Comparison of ENCODE assay signal across 11 cellular contexts in the genomic region with DNA sequence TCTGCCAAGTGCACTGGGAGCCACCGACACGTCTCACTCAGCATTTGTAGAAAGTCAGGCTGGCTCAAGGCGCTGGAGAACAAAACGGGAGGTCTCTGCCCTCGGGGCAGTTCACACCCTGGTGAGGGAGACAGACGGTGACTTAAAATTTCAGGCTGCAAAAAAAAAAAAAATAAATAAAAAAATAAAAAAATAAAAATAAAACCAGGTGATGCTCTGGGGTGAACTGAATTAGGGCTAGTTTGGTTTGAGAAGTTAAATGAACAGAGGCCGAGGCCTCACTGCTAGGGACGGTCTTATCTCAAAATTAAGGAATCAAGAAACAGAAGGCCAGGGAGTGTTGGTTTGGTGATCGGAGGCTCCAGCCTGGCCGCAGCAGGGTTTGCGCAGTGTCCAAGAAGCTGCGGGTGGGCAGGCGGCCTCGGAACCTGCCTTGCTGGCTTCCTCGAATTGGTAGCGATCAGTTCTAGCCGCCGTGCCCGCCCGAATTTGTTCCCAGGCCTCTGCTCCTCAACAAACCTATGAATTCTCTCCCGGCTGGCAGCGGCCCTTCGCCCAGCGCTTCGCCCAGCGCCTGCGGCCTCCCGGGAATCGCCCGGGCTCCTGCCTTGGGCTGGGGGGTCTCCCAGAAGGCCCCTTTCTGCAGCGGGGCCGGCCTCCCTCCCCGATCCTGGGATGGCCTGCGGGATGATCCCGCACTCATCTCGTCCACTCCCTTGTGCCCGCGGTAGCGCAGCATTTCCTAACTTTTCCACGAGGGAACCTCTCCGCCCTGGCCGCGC. TPM values are rescaled to one million over a fixed set of nuclear protein-coding genes. Genes with fewer than 3 reads are reported as not detected.
DNase-seq lines count a peak whose midpoint lies in the region; ATAC-seq and TF ChIP-seq lines count a peak whose summit lies in the region.
"Had no signal": no experiment of that assay in that cellular context is flagged by ENCODE, and none has a peak within 500 bp of the region (broad histone marks: within the 10 kb centered on the region; RNA-seq: fewer than 3 reads in every experiment).

No MANE protein-coding gene starts in this region.

- H3K4me3 Mint-ChIP-seq in activated CD4-positive, alpha-beta T cell treated with anti-CD3 and anti-CD28 coated beads for 36 hours = peak overlapping the region; percentile 33
- H3K4me3 Mint-ChIP-seq in glutamatergic neuron (ENCODE audit: unreplicated experiment) = peak overlapping the region; percentile 30

- H3K9ac ChIP-seq in NT2/D1 (ENCODE audit: insufficient read length, low read depth) = no peak overlapping the region

- peaks cover 87% of the 10 kb centered on the region for H3K27me3 Mint-ChIP-seq in activated CD4-positive, alpha-beta T cell treated with anti-CD3 and anti-CD28 coated beads for 36 hours
- H3K27me3 Mint-ChIP-seq in glutamatergic neuron (ENCODE audit: unreplicated experiment) = peaks cover 53% of the 10 kb centered on the region

- H3K4me3 ChIP-seq in NT2/D1 (ENCODE audit: insufficient read length, low read depth) = peak overlapping the region; percentile 21
- peak overlapping the region; percentile 41 for H3K4me3 ChIP-seq in psoas muscle

- H3K27me3 ChIP-seq in NT2/D1 (ENCODE audit: insufficient read depth, insufficient read length) (peaks cover 96% of the 10 kb centered on the region), psoas muscle (ENCODE audit: insufficient read depth in 3 of 3, low read length in 2 of 3) (peaks cover 4 to 100% (median 61%) of the 10 kb centered on the region in 3 donors)

- H3K4me1 ChIP-seq in NT2/D1 (ENCODE audit: insufficient read depth, insufficient read length) = peaks cover 5% of the 10 kb centered on the region
- H3K4me1 ChIP-seq in psoas muscle = peaks cover 19% of the 10 kb centered on the region

- no peak overlapping the region for H3K27ac Mint-ChIP-seq in activated CD4-positive, alpha-beta T cell treated with anti-CD3 and anti-CD28 coated beads for 36 hours
- peak overlapping the region; percentile 48 for H3K27ac Mint-ChIP-seq in glutamatergic neuron (ENCODE audit: unreplicated experiment)

- ATAC-seq in activated CD4-positive, alpha-beta T cell treated with anti-CD3 and anti-CD28 coated beads for 36 hours = no peak
- no peak for ATAC-seq in psoas muscle

- H3K9me3 ChIP-seq in NT2/D1 (ENCODE audit: insufficient read depth, low read length) = no peaks in the 10 kb centered on the region
- H3K9me3 ChIP-seq in psoas muscle = no peaks in the 10 kb centered on the region

- H3K9me3 Mint-ChIP-seq in activated CD4-positive, alpha-beta T cell treated with anti-CD3 and anti-CD28 coated beads for 36 hours (ENCODE audit: low read depth) = no peaks in the 10 kb centered on the region
- H3K9me3 Mint-ChIP-seq in glutamatergic neuron (ENCODE audit: unreplicated experiment) = peaks cover 18% of the 10 kb centered on the region

- TF ChIP-seq CTCF in glutamatergic neuron (IDR thresholded peaks at IDR 0.05; ENCODE audit: partially characterized antibody, unreplicated experiment) (no peak), psoas muscle (IDR thresholded peaks at IDR 0.05) (no peak), GM10248 (IDR thresholded peaks at IDR 0.05; ENCODE audit: control extremely low read depth, extremely low read depth, low read depth, missing control alignments) (no peak)

- intact Hi-C loops in activated CD4-positive, alpha-beta T cell treated with anti-CD3 and anti-CD28 coated beads for 36 hours (cut with DNase I, micrococcal nuclease) = loop anchor here in 1 of 2 experiments (1.0 to 5.0 kb wide), 2 partner anchors 94 to 1921 kb away; no protein-coding TSS in a partner anchor
- intact Hi-C loops in psoas muscle (cut with DNase I) = no loop called here

- POLR2A ChIA-PET in activated CD4-positive, alpha-beta T cell treated with anti-CD3 and anti-CD28 coated beads for 36 hours (lab: Charles Lee) = no interaction called here
- POLR2A ChIA-PET in GM10248 (lab: Yijun Ruan, JAX) = no interaction called here

- no peak for DNase-seq in activated CD4-positive, alpha-beta T cell treated with anti-CD3 and anti-CD28 coated beads for 36 hours
- DNase-seq in activated CD4-positive, alpha-beta T cell treated with anti-CD3 and anti-CD28 coated beads for 4 hours = no peak
- no peak for DNase-seq in NT2/D1 (ENCODE audit: low read depth, low spot score)
- no peak for DNase-seq in glutamatergic neuron
- no peak for DNase-seq in psoas muscle
- DNase-seq in stimulated activated naive CD4-positive, alpha-beta T cell treated with Interleukin-2 at 50 U/mL for 16 hours (lab: John Stamatoyannopoulos, UW) = no peak
- DNase-seq in GM10248 (ENCODE audit: extremely low spot score) = no peak
- no peak for DNase-seq in RPMI8226
- DNase-seq: cerebellar nuclear complex had no signal

- no peaks in the 10 kb centered on the region for H3K36me3 Mint-ChIP-seq in activated CD4-positive, alpha-beta T cell treated with anti-CD3 and anti-CD28 coated beads for 36 hours (ENCODE audit: low read depth)
- H3K36me3 Mint-ChIP-seq in glutamatergic neuron (ENCODE audit: unreplicated experiment) = no peaks in the 10 kb centered on the region

- WGBS in psoas muscle, 3 donors = 34 to 55% (median 44%) methylated on average over 43 of the region's 43 CpGs

- CTCF ChIA-PET in activated CD4-positive, alpha-beta T cell treated with anti-CD3 and anti-CD28 coated beads for 36 hours (lab: Charles Lee) = no interaction called here
- CTCF ChIA-PET in GM10248 (lab: Yijun Ruan, JAX) = no interaction called here

- H3K4me1 Mint-ChIP-seq in activated CD4-positive, alpha-beta T cell treated with anti-CD3 and anti-CD28 coated beads for 36 hours = peaks cover 48% of the 10 kb centered on the region
- peaks cover 25% of the 10 kb centered on the region for H3K4me1 Mint-ChIP-seq in glutamatergic neuron (ENCODE audit: low read depth, unreplicated experiment)

- no peak overlapping the region for H3K27ac ChIP-seq in psoas muscle

- H3K36me3 ChIP-seq in NT2/D1 (ENCODE audit: insufficient read depth, insufficient read length, low read length) (no peaks in the 10 kb centered on the region), psoas muscle (ENCODE audit: insufficient read depth in 1 of 2, low read depth in 1 of 2) (no peaks in the 10 kb centered on the region)

RNA-seq across cellular contexts. Expression of gene NKX2-5, which starts 1.5 kb away (rescaled TPM):
- total RNA-seq in activated CD4-positive, alpha-beta T cell treated with anti-CD3 and anti-CD28 coated beads for 36 hours = under 1 TPM; 0.09 to 0.21 TPM
- 0.51 TPM for total RNA-seq in glutamatergic neuron (ENCODE audit: unreplicated experiment)
- 1 to 10 TPM in 2 of 4 donors, not detected in 2; 1.8 to 4.1 TPM for total RNA-seq in psoas muscle
- not detected for polyA plus RNA-seq in psoas muscle
- total RNA-seq: fibroblast of lung, LHCN-M2 had no signal
- polyA plus RNA-seq: fibroblast of lung had no signal
